ENCODE assay signal across 18 cellular contexts in the genomic region with DNA sequence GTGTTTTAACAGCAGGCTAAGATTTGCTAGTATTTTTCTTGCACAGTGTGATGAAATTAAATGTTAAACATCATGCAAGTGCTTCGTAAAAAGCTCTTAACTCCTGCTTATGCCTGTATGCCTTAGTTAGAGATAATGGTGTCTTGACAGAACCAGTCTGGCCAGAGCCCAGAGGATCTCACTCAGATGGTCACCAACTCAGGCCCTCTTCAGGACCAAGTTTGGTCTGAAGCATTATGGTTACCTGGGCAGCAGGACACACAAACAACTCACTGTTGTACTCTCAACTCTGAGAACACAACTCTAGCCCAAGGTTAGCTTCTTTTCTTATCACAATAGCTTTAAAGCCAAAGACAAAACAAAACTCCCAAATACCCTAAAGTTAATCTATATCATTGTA.
DNase-seq lines count a peak whose midpoint lies in the region; ATAC-seq, FAIRE-seq and TF ChIP-seq lines count a peak whose summit lies in the region.
"Had no signal": no experiment of that assay in that cellular context is flagged by ENCODE, and none has a peak within 500 bp of the region (broad histone marks: within the 10 kb centered on the region; RNA-seq: fewer than 3 reads in every experiment).

No MANE protein-coding gene starts in this region.

- intact Hi-C loops in K562 (cut with micrococcal nuclease), result no loop called here
- intact Hi-C loops in Right ventricle myocardium superior (cut with DNase I), result no loop called here
- intact Hi-C loops in left ventricle myocardium superior (cut with micrococcal nuclease), result no loop called here

- 79% methylated on average over 1 of the region's 1 CpG for WGBS in K562 (ENCODE audit: insufficient coverage, low coverage, missing lambda C conversion rate)
- no CpG with 5 or more reads among the region's 1 CpG for WGBS in mesendoderm (ENCODE audit: extremely low coverage, insufficient coverage, low lambda C conversion rate)
- 86% methylated on average over 1 of the region's 1 CpG for WGBS in suprapubic skin

- no peak overlapping the region for H2AK5ac ChIP-seq in mesendoderm (ENCODE audit: low read length)

- TF ChIP-seq EP300 in K562 (IDR thresholded peaks at IDR 0.05; ENCODE audit: low read length), result no peak
- TF ChIP-seq EP300 in suprapubic skin (IDR thresholded peaks at IDR 0.05), result no peak

- no peak overlapping the region for H3K18ac ChIP-seq in mesendoderm (ENCODE audit: low read length)

- no peak overlapping the region for H3K4ac ChIP-seq in mesendoderm (ENCODE audit: low read depth, low read length)

- no peak overlapping the region for H3K27ac Mint-ChIP-seq in activated CD4-positive, alpha-beta memory T cell treated with anti-CD3 and anti-CD28 coated beads, Interleukin-2, amount 10 ng/mL, durations not matched to agents 7 days and 5 days
- H3K27ac Mint-ChIP-seq: CD8-positive, alpha-beta T cell; HFFc6 had no signal

- CTCF ChIA-PET in K562 (lab: Yijun Ruan, JAX; ENCODE audit: low intra/inter-chr PET ratio), result no interaction called here
- CTCF ChIA-PET in activated CD4-positive, alpha-beta memory T cell treated with anti-CD3 and anti-CD28 coated beads, Interleukin-2, amount 10 ng/mL, durations not matched to agents 7 days and 5 days (lab: Charles Lee), result no interaction called here

- H3K36me3 Mint-ChIP-seq in activated T-cell treated with anti-CD3 and anti-CD28 coated beads, Interleukin-2, amount 50 U/mL, for 4 hours (ENCODE audit: insufficient read depth), result peaks cover 22% of the 10 kb centered on the region
- peaks cover 20% of the 10 kb centered on the region for H3K36me3 Mint-ChIP-seq in activated CD4-positive, alpha-beta memory T cell treated with anti-CD3 and anti-CD28 coated beads, Interleukin-2, amount 10 ng/mL, durations not matched to agents 7 days and 5 days (ENCODE audit: low read depth)

- POLR2A ChIA-PET in K562 (lab: Yijun Ruan, JAX), result no interaction called here
- POLR2A ChIA-PET in activated CD4-positive, alpha-beta memory T cell treated with anti-CD3 and anti-CD28 coated beads, Interleukin-2, amount 10 ng/mL, durations not matched to agents 7 days and 5 days (lab: Charles Lee), result no interaction called here

- H3K9me3 ChIP-seq in K562 (replicated peaks; ENCODE audit: control insufficient read depth, insufficient read depth, low read depth, low read length), result no peaks in the 10 kb centered on the region
- H3K9me3 ChIP-seq in suprapubic skin, result no peaks in the 10 kb centered on the region
- H3K9me3 ChIP-seq: BE2C had no signal

- no peak for FAIRE-seq in K562 (lab: Jason Lieb, UNC)
- FAIRE-seq: A204.1, D721Med, HepG2, HTR-8/SVneo had no signal

- no peaks in the 10 kb centered on the region for H3K4me1 ChIP-seq in K562 (replicated peaks in 1 of 2; ENCODE audit: control insufficient read depth in 2 of 2, insufficient read depth in 2 of 2, low read length in 2 of 2)
- no peaks in the 10 kb centered on the region for H3K4me1 ChIP-seq in mesendoderm (ENCODE audit: control insufficient read depth, low read depth, low read length)
- no peaks in the 10 kb centered on the region for H3K4me1 ChIP-seq in suprapubic skin

- H2BK15ac ChIP-seq in mesendoderm (replicated peaks; ENCODE audit: low read depth), result no peak overlapping the region

- in situ Hi-C loops in K562 (cut with MboI), result no loop called here

- no peak overlapping the region for H3K4me2 ChIP-seq in K562 (ENCODE audit: insufficient read depth, low read length)
- H3K4me2 ChIP-seq in mesendoderm (ENCODE audit: low read length), result no peak overlapping the region

- H3K9me3 Mint-ChIP-seq in activated T-cell treated with anti-CD3 and anti-CD28 coated beads, Interleukin-2, amount 50 U/mL, for 4 hours, result no peaks in the 10 kb centered on the region
- H3K9me3 Mint-ChIP-seq in activated CD4-positive, alpha-beta memory T cell treated with anti-CD3 and anti-CD28 coated beads, Interleukin-2, amount 10 ng/mL, durations not matched to agents 7 days and 5 days, result no peaks in the 10 kb centered on the region
- H3K9me3 Mint-ChIP-seq: CD8-positive, alpha-beta T cell; HFFc6 had no signal

- TF ChIP-seq CTCF in K562 (IDR thresholded peaks at IDR 0.05 in 2 of 3, conservative IDR thresholded peaks at IDR 0.05 in 1 of 3; ENCODE audit: insufficient read depth in 2 of 3, low read depth in 1 of 3, low read length in 3 of 3) (no peak), suprapubic skin (IDR thresholded peaks at IDR 0.05) (no peak)

- DNase-seq in K562 (ENCODE audit: extremely low read depth in 1 of 4, low spot score in 3 of 4), result no peak
- no peak for DNase-seq in Right ventricle myocardium superior
- no peak for DNase-seq in left ventricle myocardium superior
- DNase-seq in mesendoderm, result peak; percentile 13
- DNase-seq in activated T-cell treated with anti-CD3 and anti-CD28 coated beads, Interleukin-2, amount 50 U/mL, for 4 hours, result no peak
- no peak for DNase-seq in suprapubic skin (ENCODE audit: low spot score in 2 of 2)
- no peak for DNase-seq in activated CD4-positive, alpha-beta memory T cell treated with anti-CD3 and anti-CD28 coated beads, Interleukin-2, amount 10 ng/mL, durations not matched to agents 7 days and 5 days
- DNase-seq: BE2C; CD8-positive, alpha-beta T cell; COR-L47; HCEC 1CT; HFFc6 had no signal

- H4K5ac ChIP-seq in mesendoderm (ENCODE audit: low read length), result no peak overlapping the region

- H3K4me3 Mint-ChIP-seq in activated T-cell treated with anti-CD3 and anti-CD28 coated beads, Interleukin-2, amount 50 U/mL, for 4 hours, result no peak overlapping the region
- H3K4me3 Mint-ChIP-seq in activated CD4-positive, alpha-beta memory T cell treated with anti-CD3 and anti-CD28 coated beads, Interleukin-2, amount 10 ng/mL, durations not matched to agents 7 days and 5 days, result no peak overlapping the region
- H3K4me3 Mint-ChIP-seq: CD8-positive, alpha-beta T cell; HFFc6 had no signal

- no peak overlapping the region for H2AFZ ChIP-seq in K562 (ENCODE audit: low read depth, low read length)

- no peak for TF ChIP-seq RAD21 in K562 (CRISPR knock-in tag; conservative IDR thresholded peaks at IDR 0.05 in 1 of 2, IDR thresholded peaks at IDR 0.05 in 1 of 2)

- no peaks in the 10 kb centered on the region for H3K27me3 Mint-ChIP-seq in activated T-cell treated with anti-CD3 and anti-CD28 coated beads, Interleukin-2, amount 50 U/mL, for 4 hours (ENCODE audit: low read depth)
- H3K27me3 Mint-ChIP-seq in activated CD4-positive, alpha-beta memory T cell treated with anti-CD3 and anti-CD28 coated beads, Interleukin-2, amount 10 ng/mL, durations not matched to agents 7 days and 5 days, result no peaks in the 10 kb centered on the region

- no peaks in the 10 kb centered on the region for H3K79me1 ChIP-seq in mesendoderm (ENCODE audit: low read length)

- ATAC-seq in K562, result 0 out of 3 replicates have a peak, but pooled peaks have one; percentile 32
- peak; percentile 87 for ATAC-seq in Right ventricle myocardium superior (ENCODE audit: poor library complexity)
- peak; percentile 88 for ATAC-seq in left ventricle myocardium superior
- ATAC-seq in activated T-cell treated with anti-CD3 and anti-CD28 coated beads, Interleukin-2, amount 50 U/mL, for 4 hours, result no peak
- no peak for ATAC-seq in GM18868 (IDR thresholded peaks at IDR 0.05; ENCODE audit: unreplicated experiment)
- ATAC-seq: CD8-positive, alpha-beta T cell; HepG2 had no signal

- H3K79me2 ChIP-seq in K562 (ENCODE audit: control insufficient read depth, insufficient read depth, low read length), result no peaks in the 10 kb centered on the region
- H3K79me2 ChIP-seq in mesendoderm (ENCODE audit: control insufficient read depth, insufficient read depth, low read length), result no peaks in the 10 kb centered on the region

- no peaks in the 10 kb centered on the region for H3K9me1 ChIP-seq in K562 (ENCODE audit: control insufficient read depth, insufficient read depth, low read length)

- H3K27me3 ChIP-seq in K562 (ENCODE audit: control insufficient read depth in 2 of 2, insufficient read depth in 2 of 2, low read length in 2 of 2), result no peaks in the 10 kb centered on the region
- H3K27me3 ChIP-seq in mesendoderm (ENCODE audit: insufficient read depth, low read length, poor library complexity), result no peaks in the 10 kb centered on the region
- no peaks in the 10 kb centered on the region for H3K27me3 ChIP-seq in suprapubic skin
- H3K27me3 ChIP-seq: BE2C had no signal

- TF ChIP-seq POLR2A in K562 (conservative IDR thresholded peaks at IDR 0.05) (no peak), suprapubic skin (IDR thresholded peaks at IDR 0.05) (no peak)

- no peaks in the 10 kb centered on the region for H4K20me1 ChIP-seq in K562 (replicated peaks; ENCODE audit: control insufficient read depth, insufficient read depth, low read length)

- no peak overlapping the region for H2BK120ac ChIP-seq in mesendoderm (ENCODE audit: low read depth, low read length)

- H3K27ac ChIP-seq in K562 (ENCODE audit: extremely low read depth, low read depth, low read length), result no peak overlapping the region
- no peak overlapping the region for H3K27ac ChIP-seq in mesendoderm (ENCODE audit: low read depth, low read length)
- H3K27ac ChIP-seq in suprapubic skin, result no peak overlapping the region
- H3K27ac ChIP-seq: C4-2B had no signal

- H3K23ac ChIP-seq in mesendoderm (ENCODE audit: low read length), result no peak overlapping the region

- H3K9ac ChIP-seq in K562 (ENCODE audit: insufficient read depth in 1 of 2, low read depth in 2 of 2, low read length in 2 of 2) (no peak overlapping the region), mesendoderm (ENCODE audit: low read length) (no peak overlapping the region)

- H3K36me3 ChIP-seq in K562 (ENCODE audit: control insufficient read depth, insufficient read depth, low read length) (peaks cover 46% of the 10 kb centered on the region), mesendoderm (ENCODE audit: control insufficient read depth, insufficient read depth, low read length) (no peaks in the 10 kb centered on the region), suprapubic skin (peaks cover 13% of the 10 kb centered on the region)

- H3K4me3 ChIP-seq in K562 (no peak overlapping the region), mesendoderm (ENCODE audit: low read length) (no peak overlapping the region), suprapubic skin (no peak overlapping the region)

- H2BK5ac ChIP-seq in mesendoderm (ENCODE audit: low read length), result no peak overlapping the region

- H3K4me1 Mint-ChIP-seq in activated T-cell treated with anti-CD3 and anti-CD28 coated beads, Interleukin-2, amount 50 U/mL, for 4 hours (ENCODE audit: low read depth), result peaks cover 18% of the 10 kb centered on the region
- peaks cover 18% of the 10 kb centered on the region for H3K4me1 Mint-ChIP-seq in activated CD4-positive, alpha-beta memory T cell treated with anti-CD3 and anti-CD28 coated beads, Interleukin-2, amount 10 ng/mL, durations not matched to agents 7 days and 5 days

- no TSS peak for BruUV-seq in K562 (replicated peaks; lab: Mats Ljungman, UMichigan)

- H3K56ac ChIP-seq in mesendoderm (ENCODE audit: low read length), result no peak overlapping the region

- no peak overlapping the region for H4K8ac ChIP-seq in mesendoderm (ENCODE audit: low read depth, low read length)

TF ChIP-seq in K562, 482 proteins besides CTCF, POLR2A, EP300 and RAD21:
- no peak for TF ChIP-seq GTF2A2 (tag; IDR thresholded peaks at IDR 0.05)

Comparison
In these comparisons a context has a peak if more than half of its experiments do, and no peak if none do; other contexts are left out.
1. ATAC-seq: peak in K562 (single experiment), Right ventricle myocardium superior (single experiment) and left ventricle myocardium superior (single experiment); none in activated T-cell treated with anti-CD3 and anti-CD28 coated beads, Interleukin-2, amount 50 U/mL, for 4 hours (0 of 2) and GM18868 (single experiment).